In the genomic region with DNA sequence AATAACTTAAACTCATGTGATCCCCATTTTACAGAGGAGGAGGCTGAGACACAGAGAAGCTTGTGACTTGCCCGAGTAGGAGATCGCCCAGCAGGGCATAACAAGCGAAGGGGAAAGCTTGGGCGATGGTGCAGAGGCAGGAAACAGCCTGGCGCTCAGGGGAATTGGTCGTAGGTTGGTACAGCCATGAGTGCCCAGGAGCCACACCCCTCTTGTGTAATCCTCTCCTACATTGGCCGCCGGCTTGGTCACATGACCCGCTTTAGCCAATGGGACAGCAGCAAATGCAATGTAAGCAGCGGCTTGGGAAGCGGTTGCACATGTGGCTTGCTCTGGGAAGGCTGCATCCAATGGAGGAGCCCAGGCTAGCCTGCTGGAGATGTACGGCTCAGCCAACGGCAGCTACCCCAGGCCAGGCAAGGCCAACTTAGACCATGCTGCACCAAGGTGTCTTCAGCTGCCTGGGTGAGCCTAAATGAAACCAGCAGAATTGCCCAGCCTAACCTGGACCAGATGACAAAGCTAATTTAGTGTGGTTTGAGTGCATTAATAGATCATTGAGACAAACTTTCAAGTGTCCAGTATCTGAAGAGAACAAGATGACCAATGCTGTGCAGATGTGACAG, we compare ENCODE assay signal across 12 cellular contexts. TPM values are rescaled to one million over a fixed set of nuclear protein-coding genes. Genes with fewer than 3 reads are reported as not detected.
A peak's percentile ranks its signal among the peaks of the same experiment; 100 is the strongest.
DNase-seq lines count a peak whose midpoint lies in the region; ATAC-seq, FAIRE-seq and TF ChIP-seq lines count a peak whose summit lies in the region.
"Had no signal": no experiment of that assay in that cellular context is flagged by ENCODE, and none has a peak within 500 bp of the region (broad histone marks: within the 10 kb centered on the region; RNA-seq: fewer than 3 reads in every experiment).

No MANE protein-coding gene starts in this region.

- H3K4me1 ChIP-seq in A673 (ENCODE audit: insufficient read depth, low read length, poor library complexity, severe bottlenecking), result no peaks in the 10 kb centered on the region

- BruUV-seq in A673 (replicated peaks; lab: Mats Ljungman, UMichigan), result no TSS peak

- intact Hi-C loops in A673 (cut with micrococcal nuclease; ENCODE audit: unreplicated experiment), result no loop called here

- H3K9me3 ChIP-seq in A673 (ENCODE audit: low read depth, low read length, poor library complexity, severe bottlenecking), result no peaks in the 10 kb centered on the region
- H3K9me3 ChIP-seq: neutrophil had no signal

- no peaks in the 10 kb centered on the region for H3K27me3 ChIP-seq in A673 (replicated peaks; ENCODE audit: insufficient read depth, low read depth, low read length, poor library complexity)
- H3K27me3 ChIP-seq: neutrophil had no signal

- DNase-seq in A673 (ENCODE audit: low spot score), result peak; percentile 87
- DNase-seq in GM18507 (ENCODE audit: extremely low spot score, insufficient read length, low read depth), result no peak
- DNase-seq in NAMALWA (ENCODE audit: low spot score), result peak; percentile 92
- DNase-seq in dermis blood vessel endothelial cell, result peak; percentile 25
- DNase-seq in DMS153 treated with DMSO at 0.1 percent for 48 hours (lab: John Stamatoyannopoulos, UW; ENCODE audit: unreplicated experiment), result no peak
- no peak for DNase-seq in kidney tubule cell (ENCODE audit: low spot score)
- no peak for DNase-seq in NCI-H2107 (lab: John Stamatoyannopoulos, UW)
- DNase-seq: DMS79 treated with DMSO at 0.1 percent for 48 hours, T-helper 9 cell had no signal

- no peak for TF ChIP-seq CTCF in A673 (conservative IDR thresholded peaks at IDR 0.05; ENCODE audit: low read depth, low read length)

- H3K4me3 ChIP-seq in A673 (ENCODE audit: low read depth, low read length, poor library complexity, severe bottlenecking), result no peak overlapping the region

- no peak overlapping the region for H3K27ac ChIP-seq in A673 (ENCODE audit: low read depth, low read length, poor library complexity, severe bottlenecking)
- H3K27ac ChIP-seq: neutrophil had no signal

- POLR2A ChIA-PET in A673 (lab: Charles Lee; ENCODE audit: low non-redundant PET), result no interaction called here

- FAIRE-seq in GM18507 (lab: Jason Lieb, UNC), result peak; percentile 53
- FAIRE-seq: astrocyte had no signal

- CTCF ChIA-PET in A673 (lab: Charles Lee), result interaction anchor here (0.6 kb wide), 1 partner anchor 1090 kb away, joined by 4 read pairs; no protein-coding TSS in a partner anchor

- ATAC-seq in GM21526 (IDR thresholded peaks at IDR 0.05; ENCODE audit: low FRiP score, unreplicated experiment), result no peak

- H3K36me3 ChIP-seq in A673 (ENCODE audit: insufficient read depth, low read length, poor library complexity, severe bottlenecking), result no peaks in the 10 kb centered on the region
- H3K36me3 ChIP-seq: neutrophil had no signal

RNA-seq across cellular contexts. Expression of gene SLC6A6, which starts 50.3 kb away (rescaled TPM):
- 48.8 and 55.1 TPM in 2 replicates for total RNA-seq in A673 (2021)
- 10.9 and 28.6 TPM in 2 replicates for total RNA-seq in dermis blood vessel endothelial cell

Comparison
In these comparisons a context has a peak if more than half of its experiments do, and no peak if none do; other contexts are left out.
1. DNase-seq: peak in A673 (single experiment), NAMALWA (single experiment) and dermis blood vessel endothelial cell (single experiment); none in GM18507 (single experiment), DMS153 treated with DMSO at 0.1 percent for 48 hours (single experiment), kidney tubule cell (single experiment) and NCI-H2107 (single experiment).